In the genomic region with DNA sequence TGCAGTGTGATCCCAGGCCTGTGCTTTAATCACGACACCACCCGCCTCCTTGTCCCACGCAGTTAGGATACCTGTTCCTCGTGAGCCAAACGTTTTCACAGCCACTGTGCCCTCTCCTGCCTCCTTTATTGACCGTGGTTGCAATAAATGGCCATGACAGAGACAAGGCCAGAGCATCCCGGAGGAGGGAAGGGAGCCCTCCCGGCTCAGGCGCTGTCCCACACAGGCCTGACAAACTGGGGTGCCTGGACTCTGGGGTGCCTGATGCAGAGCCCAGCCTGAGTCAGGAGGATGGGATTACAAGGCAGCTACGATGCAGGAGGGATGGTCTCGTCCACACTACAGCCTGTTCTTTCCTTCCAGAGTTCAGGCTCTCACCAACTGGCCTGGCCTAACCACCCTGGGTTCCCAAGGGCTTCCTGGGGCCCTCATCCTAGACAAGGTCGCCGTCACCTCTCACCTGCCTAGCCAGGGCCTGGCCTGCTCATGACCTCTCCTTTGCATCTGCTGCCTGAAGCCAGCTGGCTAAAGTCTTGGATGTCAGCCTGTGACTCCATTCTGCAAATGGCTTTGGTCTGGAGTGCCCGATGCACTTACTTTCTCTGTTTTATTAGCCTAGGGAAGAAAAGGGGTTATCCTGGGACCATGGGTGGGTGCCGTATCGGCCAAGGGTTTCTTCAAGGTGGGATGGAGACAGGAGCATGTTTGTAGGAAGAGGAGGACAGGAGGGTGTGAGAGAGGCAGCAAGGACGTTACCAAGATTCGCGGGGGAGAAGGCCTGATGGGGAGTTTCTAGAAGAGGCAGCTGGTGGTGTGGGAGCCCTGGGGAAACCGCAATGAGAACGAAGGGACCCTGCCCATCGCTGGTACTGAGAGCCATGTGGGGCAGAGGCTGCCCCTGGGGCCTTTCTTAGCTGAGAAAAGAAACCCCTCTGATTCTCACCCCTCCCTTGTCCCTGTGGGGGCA, we compare ENCODE assay signal across 18 cellular contexts.
DNase-seq lines count a peak whose midpoint lies in the region; ATAC-seq and TF ChIP-seq lines count a peak whose summit lies in the region.
"Had no signal": no experiment of that assay in that cellular context is flagged by ENCODE, and none has a peak within 500 bp of the region (broad histone marks: within the 10 kb centered on the region; RNA-seq: fewer than 3 reads in every experiment).

No MANE protein-coding gene starts in this region.

- intact Hi-C loops in PC-9 (cut with micrococcal nuclease; ENCODE audit: unreplicated experiment): no loop called here

- H3K9me3 ChIP-seq in BLaER1 treated with 17β-estradiol and CSF1 and Interleukin-3, amounts not matched to agents 10 nM and 100 nM (replicated peaks in 1 of 11): peaks cover 0 to 23% (median 3%) of the 10 kb centered on the region in 11 experiments; a peak in 5 of 22 replicates
- H3K9me3 ChIP-seq in PC-9 (ENCODE audit: insufficient read depth, low read depth): no peaks in the 10 kb centered on the region
- H3K9me3 ChIP-seq: adrenal gland, heart left ventricle, prostate gland, testis had no signal

- CTCF ChIA-PET in HEK293T (lab: Yijun Ruan, JAX): no interaction called here
- CTCF ChIA-PET in PC-9 (lab: Charles Lee): no interaction called here

- H3K27ac ChIP-seq in BLaER1 treated with 17β-estradiol and CSF1 and Interleukin-3, amounts not matched to agents 10 nM and 100 nM: peak overlapping the region in 4 of 11 experiments; percentile 34 to 49 (median 40); a peak in 6 of 22 replicates
- peak overlapping the region; percentile 22; the same call in 1 of the 2 replicates for H3K27ac ChIP-seq in VCaP
- H3K27ac ChIP-seq in PC-9: no peak overlapping the region
- H3K27ac ChIP-seq: adrenal gland, cardiac muscle cell, heart left ventricle, prostate gland, testis had no signal

- peaks cover 17 to 65% (median 49%) of the 10 kb centered on the region in 10 experiments; a peak in 19 of 20 replicates for H3K4me1 ChIP-seq in BLaER1 treated with 17β-estradiol and CSF1 and Interleukin-3, amounts not matched to agents 10 nM and 100 nM
- no peaks in the 10 kb centered on the region for H3K4me1 ChIP-seq in PC-9 (replicated peaks; ENCODE audit: insufficient read depth)
- H3K4me1 ChIP-seq: adrenal gland, prostate gland had no signal

- H4K20me1 ChIP-seq in BLaER1 treated with 17β-estradiol and CSF1 and Interleukin-3, amounts not matched to agents 10 nM and 100 nM: no peaks in the 10 kb centered on the region
- no peaks in the 10 kb centered on the region for H4K20me1 ChIP-seq in PC-9 (ENCODE audit: insufficient read depth)

- ATAC-seq in GM18511 (IDR thresholded peaks at IDR 0.05; ENCODE audit: unreplicated experiment): peak; percentile 46
- no peak for ATAC-seq in GM19467 (IDR thresholded peaks at IDR 0.05; ENCODE audit: unreplicated experiment)
- ATAC-seq: natural killer cell had no signal

- POLR2A ChIA-PET in HEK293T (lab: Yijun Ruan, JAX) (no interaction called here), PC-9 (lab: Charles Lee; ENCODE audit: unreplicated experiment) (no interaction called here)

- H3K79me2 ChIP-seq in PC-9 (ENCODE audit: low read depth): no peaks in the 10 kb centered on the region

- H2AFZ ChIP-seq in PC-9: no peak overlapping the region

- H3K9ac ChIP-seq in BLaER1 treated with 17β-estradiol and CSF1 and Interleukin-3, amounts not matched to agents 10 nM and 100 nM: peak overlapping the region in 4 of 11 experiments; percentile 16 to 55 (median 38); a peak in 7 of 22 replicates

- peak overlapping the region; percentile 37 to 95 (median 84); a peak in 20 of 22 replicates for H3K4me2 ChIP-seq in BLaER1 treated with 17β-estradiol and CSF1 and Interleukin-3, amounts not matched to agents 10 nM and 100 nM
- no peak overlapping the region for H3K4me2 ChIP-seq in PC-9

- TF ChIP-seq CTCF in VCaP (conservative IDR thresholded peaks at IDR 0.05) (no peak), PC-9 (conservative IDR thresholded peaks at IDR 0.05) (no peak)

- no peaks in the 10 kb centered on the region for H3K36me3 ChIP-seq in BLaER1 treated with 17β-estradiol and CSF1 and Interleukin-3, amounts not matched to agents 10 nM and 100 nM
- H3K36me3 ChIP-seq in PC-9 (ENCODE audit: low read depth): no peaks in the 10 kb centered on the region
- H3K36me3 ChIP-seq: adrenal gland, cardiac muscle cell, heart left ventricle, prostate gland had no signal

- H3K4me3 ChIP-seq in BLaER1 treated with 17β-estradiol and CSF1 and Interleukin-3, amounts not matched to agents 10 nM and 100 nM: peak overlapping the region in 2 of 10 experiments; percentile 17 to 18; a peak in 1 of 20 replicates
- H3K4me3 ChIP-seq in PC-9: no peak overlapping the region
- H3K4me3 ChIP-seq: adrenal gland, cardiac muscle cell, heart left ventricle, prostate gland, testis had no signal

- H3K27me3 ChIP-seq in BLaER1 treated with 17β-estradiol and CSF1 and Interleukin-3, amounts not matched to agents 10 nM and 100 nM: peaks cover 0 to 17% (median 0%) of the 10 kb centered on the region in 11 experiments; a peak in 7 of 22 replicates
- H3K27me3 ChIP-seq in PC-9 (ENCODE audit: insufficient read depth, low read depth): peaks cover 70% of the 10 kb centered on the region
- H3K27me3 ChIP-seq: adrenal gland, cardiac muscle cell, heart left ventricle, testis had no signal

- no TSS peak for BruUV-seq in PC-9 (replicated peaks; lab: Mats Ljungman, UMichigan)

- H3F3A ChIP-seq in PC-9 (ENCODE audit: insufficient read depth, low read depth): no peaks in the 10 kb centered on the region

- DNase-seq in left kidney (ENCODE audit: low read depth, low spot score) (peak; percentile 16), OCI-M2 (lab: John Stamatoyannopoulos, UW; ENCODE audit: unreplicated experiment) (no peak), HEK293T (ENCODE audit: extremely low spot score) (no peak), PC-9 (no peak)
- DNase-seq: activated B cell treated with CpG ODN at 0.5 μM for 24 hours; effector CD8-positive, alpha-beta T cell; natural killer cell; NCI-H1436 treated with DMSO at 0.1 percent for 48 hours; T-helper 2 cell; testis had no signal

- no peaks in the 10 kb centered on the region for H3K9me2 ChIP-seq in PC-9 (ENCODE audit: insufficient read depth)

TF ChIP-seq in HEK293T, 16 proteins besides CTCF, POLR2A, EP300 and RAD21:
- TF ChIP-seq HDGF (IDR thresholded peaks at IDR 0.05; ENCODE audit: borderline replicate concordance) (no peak), ELF4 (IDR thresholded peaks at IDR 0.05) (no peak), FOXK2 (IDR thresholded peaks at IDR 0.05) (no peak), CTBP1 (IDR thresholded peaks at IDR 0.05; ENCODE audit: borderline replicate concordance) (no peak), BHLHE40 (IDR thresholded peaks at IDR 0.05; ENCODE audit: borderline replicate concordance) (no peak), TARDBP (IDR thresholded peaks at IDR 0.05) (no peak), SP1 (IDR thresholded peaks at IDR 0.05) (no peak), FOXA1 (IDR thresholded peaks at IDR 0.05) (no peak), FOXM1 (IDR thresholded peaks at IDR 0.05; ENCODE audit: borderline replicate concordance) (no peak), L3MBTL2 (conservative IDR thresholded peaks at IDR 0.05) (no peak), PKNOX1 (IDR thresholded peaks at IDR 0.05) (no peak), NFRKB (IDR thresholded peaks at IDR 0.05) (no peak)
